Comparison of ENCODE assay signal across 8 cellular contexts in the genomic region with DNA sequence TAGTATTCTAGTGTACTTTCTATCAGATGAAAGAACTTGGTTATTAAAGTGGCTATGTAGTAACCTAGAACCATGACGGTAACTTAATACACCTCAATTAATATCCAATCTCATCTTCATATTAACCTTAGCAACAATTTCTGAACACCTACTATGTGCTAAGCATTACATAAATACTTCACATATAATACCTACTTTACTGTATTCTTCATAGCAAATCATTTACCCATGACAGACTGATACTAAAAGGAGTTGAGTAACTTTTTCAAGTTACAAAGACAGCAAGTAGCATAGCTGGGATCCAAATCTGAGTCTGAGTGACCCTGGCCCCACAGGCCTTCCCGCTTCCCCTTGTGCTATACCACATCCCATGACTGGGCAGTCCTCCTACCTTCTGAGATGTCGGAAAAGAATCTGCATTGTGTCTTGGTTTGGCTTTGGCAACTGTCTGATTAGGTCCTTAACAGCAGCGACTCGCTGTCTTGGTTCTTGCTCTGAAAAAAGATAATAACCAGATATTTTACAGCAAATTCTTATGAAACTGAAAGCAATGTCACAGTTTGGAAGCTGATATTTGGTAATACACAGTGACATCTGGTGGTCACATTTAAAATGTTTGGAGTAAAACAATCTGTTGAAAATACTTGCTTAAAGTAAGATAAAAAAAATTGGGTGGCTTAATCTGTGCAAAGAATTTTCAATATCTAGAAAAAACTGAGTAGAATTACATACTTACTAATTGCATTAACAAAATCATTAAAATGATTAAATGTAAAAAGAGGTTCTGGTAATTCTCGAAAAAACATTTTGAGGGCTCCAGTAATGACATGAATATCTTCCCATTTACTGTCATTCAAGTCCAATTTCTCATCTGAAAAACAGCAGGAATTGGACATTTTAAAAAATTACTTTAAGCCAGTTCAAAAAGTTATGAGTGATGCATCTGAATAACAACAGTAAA.
DNase-seq lines count a peak whose midpoint lies in the region; ATAC-seq and TF ChIP-seq lines count a peak whose summit lies in the region.

No MANE protein-coding gene starts in this region.

- 46% methylated on average over 6 of the region's 6 CpGs for WGBS in smooth muscle cell (ENCODE audit: low lambda C conversion rate)

- H3K27me3 Mint-ChIP-seq in MCF 10A (ENCODE audit: insufficient read depth, unreplicated experiment) = no peaks in the 10 kb centered on the region

- peak overlapping the region; percentile 40 for H3K9ac ChIP-seq in smooth muscle cell (ENCODE audit: low read depth)

- POLR2A ChIA-PET in Panc1 (lab: Charles Lee) (no interaction called here), MCF 10A (lab: Yijun Ruan, JAX) (interaction anchor here (0.6 to 1.1 kb wide), 2 partner anchors 1035 to 1077 kb away, joined by 3 read pairs; no protein-coding TSS in a partner anchor)

- no peak overlapping the region for H3K4me3 ChIP-seq in Panc1 (ENCODE audit: low read depth in 2 of 2, low read length in 2 of 2)
- peak overlapping the region; percentile 34 for H3K4me3 ChIP-seq in smooth muscle cell

- peak overlapping the region; percentile 54 for H3K27ac Mint-ChIP-seq in MCF 10A (ENCODE audit: low read depth, unreplicated experiment)

- H3K79me2 ChIP-seq in smooth muscle cell (ENCODE audit: low read depth) = no peaks in the 10 kb centered on the region

- no peak overlapping the region for H2AFZ ChIP-seq in smooth muscle cell (ENCODE audit: low read depth)

- H3K27me3 ChIP-seq in Panc1 (ENCODE audit: control insufficient read depth, insufficient read depth, low read length) = no peaks in the 10 kb centered on the region
- H3K27me3 ChIP-seq in smooth muscle cell (ENCODE audit: low read depth) = no peaks in the 10 kb centered on the region

- H3K36me3 ChIP-seq in Panc1 (ENCODE audit: control insufficient read depth, insufficient read depth, low read length) = peaks cover 19% of the 10 kb centered on the region; the same call in 1 of the 2 replicates
- H3K36me3 ChIP-seq in smooth muscle cell (ENCODE audit: low read depth) = no peaks in the 10 kb centered on the region

- peak overlapping the region; percentile 16 for H3K4me3 Mint-ChIP-seq in MCF 10A (ENCODE audit: unreplicated experiment)

- no peaks in the 10 kb centered on the region for H3K9me3 Mint-ChIP-seq in MCF 10A (ENCODE audit: unreplicated experiment)

- H3K36me3 Mint-ChIP-seq in MCF 10A (ENCODE audit: insufficient read depth, unreplicated experiment) = peaks cover 48% of the 10 kb centered on the region

- H3K4me2 ChIP-seq in smooth muscle cell = peak overlapping the region; percentile 83

- peak; percentile 7 for DNase-seq in stimulated activated CD4-positive, alpha-beta T cell treated with anti-CD3 and anti-CD28 coated beads, Interleukin-15, amount 100 ng/mL, for 24 hours
- no peak for DNase-seq in stimulated activated CD4-positive, alpha-beta T cell treated with anti-CD3 and anti-CD28 coated beads, Interleukin-2, amount 100 ng/mL, for 48 hours
- DNase-seq in Panc1 (ENCODE audit: low read depth, low spot score) (peak; percentile 25), MCF 10A (ENCODE audit: unreplicated experiment) (peak; percentile 56), islet precursor cell (peak; percentile 68), smooth muscle cell (lab: John Stamatoyannopoulos, UW; ENCODE audit: unreplicated experiment) (no peak)

- H3K4me1 Mint-ChIP-seq in MCF 10A (ENCODE audit: insufficient read depth, unreplicated experiment) = peaks cover 6% of the 10 kb centered on the region

- H3K9me3 ChIP-seq in Panc1 (ENCODE audit: control insufficient read depth, insufficient read depth, low read depth, low read length) (no peaks in the 10 kb centered on the region), smooth muscle cell (replicated peaks; ENCODE audit: low read depth) (no peaks in the 10 kb centered on the region)

- ATAC-seq in HG02642 (IDR thresholded peaks at IDR 0.05; ENCODE audit: poor library complexity, unreplicated experiment) = peak; percentile 61
- no peak for ATAC-seq in Panc1
- no peak for ATAC-seq in HG02763 (IDR thresholded peaks at IDR 0.05; ENCODE audit: unreplicated experiment)

- no peaks in the 10 kb centered on the region for H4K20me1 ChIP-seq in smooth muscle cell (ENCODE audit: low read depth)

- intact Hi-C loops in Panc1 (cut with micrococcal nuclease; ENCODE audit: unreplicated experiment) (loop anchor here (5.0 kb wide), 1 partner anchor 101 kb away; no protein-coding TSS in a partner anchor), MCF 10A (cut with micrococcal nuclease) (loop anchor here (1.0 to 10.0 kb wide), 7 partner anchors 99 to 1082 kb away; partner anchors contain the start of genes ZEB1 and ZNF438)

- H3K4me1 ChIP-seq in Panc1 (ENCODE audit: control insufficient read depth, insufficient read depth, low read length) = no peaks in the 10 kb centered on the region
- H3K4me1 ChIP-seq in smooth muscle cell (ENCODE audit: low read depth) = no peaks in the 10 kb centered on the region

- peaks cover 8% of the 10 kb centered on the region for H3F3A ChIP-seq in smooth muscle cell (ENCODE audit: low read depth)

- BruUV-seq in Panc1 (replicated peaks; lab: Mats Ljungman, UMichigan) (no TSS peak), MCF 10A (replicated peaks; lab: Mats Ljungman, UMichigan) (TSS peak; percentile 33)

- in situ Hi-C loops in Panc1 (cut with HindIII; ENCODE audit: low pct_unique_long_range_greater_than_20kb, low sequenced_read_pairs) = no loop called here

- CTCF ChIA-PET in Panc1 (lab: Charles Lee) = interaction anchor here (0.7 kb wide), 1 partner anchor 193 kb away, joined by 3 read pairs; no protein-coding TSS in a partner anchor
- CTCF ChIA-PET in MCF 10A (lab: Yijun Ruan, JAX) = interaction anchor here (1.0 to 1.5 kb wide), 7 partner anchors 13 to 1123 kb away, joined by 3 to 6 read pairs (median 3); no protein-coding TSS in a partner anchor

- H3K27ac ChIP-seq in Panc1 (ENCODE audit: low read length) (peak overlapping the region; percentile 66; the same call in 1 of the 2 replicates), smooth muscle cell (ENCODE audit: low read depth) (peak overlapping the region; percentile 71)

- TF ChIP-seq CTCF in Panc1 (IDR thresholded peaks at IDR 0.05) (peak; percentile 38; the same call in 1 of the 2 replicates), MCF 10A (IDR thresholded peaks at IDR 0.05; ENCODE audit: unreplicated experiment) (peak; percentile 46), smooth muscle cell (IDR thresholded peaks at IDR 0.05; ENCODE audit: borderline replicate concordance, insufficient read depth, poor library complexity, severe bottlenecking) (peak; percentile 64)

Comparison
In these comparisons a context has a peak if more than half of its experiments do, and no peak if none do; other contexts are left out.
1. DNase-seq: peak in stimulated activated CD4-positive, alpha-beta T cell treated with anti-CD3 and anti-CD28 coated beads, Interleukin-15, amount 100 ng/mL, for 24 hours (single experiment), Panc1 (single experiment), MCF 10A (single experiment) and islet precursor cell (single experiment); none in stimulated activated CD4-positive, alpha-beta T cell treated with anti-CD3 and anti-CD28 coated beads, Interleukin-2, amount 100 ng/mL, for 48 hours (0 of 2) and smooth muscle cell (single experiment).
2. Peak in every context shown above with its lines, with median percentiles within 50 percentile points of each other: CTCF ChIP-seq.